ENCODE assay signal across 23 cellular contexts in genomic region chr3:19526071-19526470, GRCh38.
"Had no signal": no experiment of that assay in that cellular context is flagged by ENCODE, and none has a peak within 500 bp of the region (broad histone marks: within the 10 kb centered on the region; RNA-seq: fewer than 3 reads in every experiment).

No MANE protein-coding gene starts in this region.

- H3K27ac ChIP-seq: brain microvascular endothelial cell, cardiac muscle cell, VCaP had no signal

- DNase-seq: activated CD4-positive, alpha-beta memory T cell treated with anti-CD3 and anti-CD28 coated beads, Interleukin-2, amount 10 ng/mL, durations not matched to agents 7 days and 5 days; activated CD4-positive, alpha-beta T cell treated with anti-CD3 and anti-CD28 coated beads for 36 hours; activated CD4-positive, alpha-beta T cell treated with anti-CD3 and anti-CD28 coated beads, Interleukin-2, amount 50 U/mL, for 1 hour; activated gamma-delta T cell treated with Interleukin-2 at 50 U/mL for 16 hours; activated naive CD4-positive, alpha-beta T cell treated with anti-CD3 and anti-CD28 coated beads, Interleukin-2, amount 10 ng/mL, durations not matched to agents 7 days and 5 days; activated naive CD8-positive, alpha-beta T cell treated with anti-CD3 and anti-CD28 coated beads for 36 hours; activated T-cell treated with anti-CD3 and anti-CD28 coated beads, Interleukin-2, amount 50 U/mL, for 72 hours; brain microvascular endothelial cell; cerebellar nuclear complex; MG63; MV-4-11; NCI-H1092 treated with DMSO at 0.1 percent for 48 hours; NCI-H1436; NCI-H187 treated with DMSO at 0.1 percent for 48 hours; NCI-H2081 treated with DMSO at 0.1 percent for 48 hours; NCI-H226; NCI-H510A; RPMI8226; SK-N-SH; T-helper 1 cell had no signal

- ATAC-seq: activated CD4-positive, alpha-beta T cell treated with anti-CD3 and anti-CD28 coated beads for 36 hours; activated T-cell treated with anti-CD3 and anti-CD28 coated beads, Interleukin-2, amount 50 U/mL, for 72 hours; Right ventricle myocardium inferior had no signal

- H3K36me3 ChIP-seq: brain microvascular endothelial cell, cardiac muscle cell, MG63 had no signal

- H3K27me3 ChIP-seq: brain microvascular endothelial cell, cardiac muscle cell, MG63 had no signal

- H3K4me3 ChIP-seq: cardiac muscle cell, MG63 had no signal

- H3K9me3 ChIP-seq: MG63, SK-N-SH had no signal
